ENCODE assay signal across 17 cellular contexts in genomic region chr2:43270461-43270860, GRCh38. TPM values are rescaled to one million over a fixed set of nuclear protein-coding genes. Genes with fewer than 3 reads are reported as not detected.
DNase-seq lines count a peak whose midpoint lies in the region; ATAC-seq, FAIRE-seq and TF ChIP-seq lines count a peak whose summit lies in the region.
"Had no signal": no experiment of that assay in that cellular context is flagged by ENCODE, and none has a peak within 500 bp of the region (broad histone marks: within the 10 kb centered on the region; RNA-seq: fewer than 3 reads in every experiment).

No MANE protein-coding gene starts in this region.

- intact Hi-C loops in left ventricle myocardium inferior (cut with micrococcal nuclease) (no loop called here), left ventricle myocardium superior (cut with micrococcal nuclease) (no loop called here), esophagus muscularis mucosa (cut with DNase I) (no loop called here), upper lobe of right lung (cut with DNase I) (no loop called here)

- no peaks in the 10 kb centered on the region for H3K36me3 Mint-ChIP-seq in activated naive CD4-positive, alpha-beta T cell treated with anti-CD3 and anti-CD28 coated beads, Interleukin-2, amount 50 U/mL, for 72 hours

- ATAC-seq in left ventricle myocardium superior (no peak), upper lobe of right lung (no peak)
- ATAC-seq in activated naive CD4-positive, alpha-beta T cell treated with anti-CD3 and anti-CD28 coated beads, Interleukin-2, amount 50 U/mL, for 72 hours = no peak
- ATAC-seq: HepG2 had no signal

- FAIRE-seq in GM12892 (lab: Jason Lieb, UNC) = no peak
- FAIRE-seq: G401.6, HepG2 had no signal

- TF ChIP-seq CTCF in left ventricle myocardium inferior (IDR thresholded peaks at IDR 0.05; ENCODE audit: borderline replicate concordance) = no peak
- no peak for TF ChIP-seq CTCF in esophagus muscularis mucosa (IDR thresholded peaks at IDR 0.05)
- no peak for TF ChIP-seq CTCF in upper lobe of right lung (IDR thresholded peaks at IDR 0.05)

- H3K27ac Mint-ChIP-seq in activated naive CD4-positive, alpha-beta T cell treated with anti-CD3 and anti-CD28 coated beads, Interleukin-2, amount 50 U/mL, for 72 hours = peak overlapping the region in 1 of 2 donors; percentile 84
- H3K27ac Mint-ChIP-seq: activated naive CD8-positive, alpha-beta T cell treated with anti-CD3 and anti-CD28 coated beads, Interleukin-2, amount 10 ng/mL, durations not matched to agents 7 days and 5 days; progenitor cell of endocrine pancreas had no signal

- DNase-seq in left ventricle myocardium inferior = no peak
- DNase-seq in left ventricle myocardium superior = no peak
- no peak for DNase-seq in esophagus muscularis mucosa (ENCODE audit: extremely low spot score)
- DNase-seq in upper lobe of right lung = no peak
- no peak for DNase-seq in GM12892 (ENCODE audit: insufficient read length)
- DNase-seq in NCI-H69 (lab: John Stamatoyannopoulos, UW) = no peak
- no peak for DNase-seq in activated naive CD4-positive, alpha-beta T cell treated with anti-CD3 and anti-CD28 coated beads, Interleukin-2, amount 50 U/mL, for 72 hours (ENCODE audit: low spot score in 2 of 2)
- DNase-seq: activated naive CD8-positive, alpha-beta T cell treated with anti-CD3 and anti-CD28 coated beads, Interleukin-2, amount 10 ng/mL, durations not matched to agents 7 days and 5 days; cortex of kidney; NCI-H1092; NCI-H2227 treated with DMSO at 0.1 percent for 48 hours; stimulated activated CD4-positive, alpha-beta T cell treated with anti-CD3 and anti-CD28 coated beads, Interleukin-2, amount 100 ng/mL, for 48 hours had no signal

- H3K9ac ChIP-seq in rectal smooth muscle tissue (ENCODE audit: low read length) = no peak overlapping the region

- no peak for TF ChIP-seq EP300 in esophagus muscularis mucosa (IDR thresholded peaks at IDR 0.05)

- H3K36me3 ChIP-seq in left ventricle myocardium inferior (no peaks in the 10 kb centered on the region), esophagus muscularis mucosa (no peaks in the 10 kb centered on the region), rectal smooth muscle tissue (ENCODE audit: control insufficient read depth, insufficient read depth, low read length) (no peaks in the 10 kb centered on the region), upper lobe of right lung (no peaks in the 10 kb centered on the region)

- H3K9me3 Mint-ChIP-seq in activated naive CD4-positive, alpha-beta T cell treated with anti-CD3 and anti-CD28 coated beads, Interleukin-2, amount 50 U/mL, for 72 hours = no peaks in the 10 kb centered on the region
- H3K9me3 Mint-ChIP-seq: activated naive CD8-positive, alpha-beta T cell treated with anti-CD3 and anti-CD28 coated beads, Interleukin-2, amount 10 ng/mL, durations not matched to agents 7 days and 5 days had no signal

- H3K27ac ChIP-seq in left ventricle myocardium inferior (replicated peaks) (peak overlapping the region; percentile 92), esophagus muscularis mucosa (replicated peaks in 1 of 4) (peak overlapping the region; percentile 79 to 85 (median 82)), rectal smooth muscle tissue (ENCODE audit: low read depth, low read length) (peak overlapping the region; percentile 83), upper lobe of right lung (peak overlapping the region; percentile 82)
- H3K27ac ChIP-seq: VCaP had no signal

- H3K27me3 ChIP-seq in left ventricle myocardium inferior (ENCODE audit: low read depth) (no peaks in the 10 kb centered on the region), esophagus muscularis mucosa (no peaks in the 10 kb centered on the region), rectal smooth muscle tissue (ENCODE audit: control insufficient read depth, insufficient read depth, low read length) (no peaks in the 10 kb centered on the region), upper lobe of right lung (no peaks in the 10 kb centered on the region)

- H3K4me1 ChIP-seq in left ventricle myocardium inferior = peaks cover 67% of the 10 kb centered on the region
- H3K4me1 ChIP-seq in esophagus muscularis mucosa = peaks cover 49 to 77% (median 68%) of the 10 kb centered on the region in 4 donors
- H3K4me1 ChIP-seq in rectal smooth muscle tissue (ENCODE audit: control insufficient read depth, insufficient read depth, low read length) = peaks cover 32% of the 10 kb centered on the region
- H3K4me1 ChIP-seq in upper lobe of right lung = peaks cover 28% of the 10 kb centered on the region

- WGBS in esophagus muscularis mucosa = 60% methylated on average over 2 of the region's 2 CpGs

- H3K9me3 ChIP-seq in left ventricle myocardium inferior (replicated peaks) (no peaks in the 10 kb centered on the region), esophagus muscularis mucosa (no peaks in the 10 kb centered on the region), upper lobe of right lung (no peaks in the 10 kb centered on the region)

- TF ChIP-seq POLR2A in esophagus muscularis mucosa (IDR thresholded peaks at IDR 0.05; ENCODE audit: low read depth) = no peak
- TF ChIP-seq POLR2A in GM12892 (IDR thresholded peaks at IDR 0.05; ENCODE audit: low read depth, low read length) = no peak

- H3K4me3 ChIP-seq in left ventricle myocardium inferior (no peak overlapping the region), esophagus muscularis mucosa (no peak overlapping the region), rectal smooth muscle tissue (ENCODE audit: low read length) (no peak overlapping the region), upper lobe of right lung (no peak overlapping the region)

RNA-seq across cellular contexts. Expression of gene ZFP36L2, which starts 44.1 kb away (rescaled TPM):
- total RNA-seq in left ventricle myocardium inferior = 48.5 TPM
- total RNA-seq in left ventricle myocardium superior = 55.0 TPM
- total RNA-seq in esophagus muscularis mucosa = 100 to 1,000 TPM in 1 of 4 donors, 10 to 100 TPM in 3; 81.7 to 117 (median 85.7) TPM
- total RNA-seq in upper lobe of right lung = 139 TPM
- polyA plus RNA-seq in GM12892 (2012; ENCODE audit: missing spikeins) = 17.0 TPM
- total RNA-seq in activated naive CD4-positive, alpha-beta T cell treated with anti-CD3 and anti-CD28 coated beads, Interleukin-2, amount 50 U/mL, for 72 hours = 10 to 100 TPM; 27.3 to 70.4 TPM
